In the genomic region with DNA sequence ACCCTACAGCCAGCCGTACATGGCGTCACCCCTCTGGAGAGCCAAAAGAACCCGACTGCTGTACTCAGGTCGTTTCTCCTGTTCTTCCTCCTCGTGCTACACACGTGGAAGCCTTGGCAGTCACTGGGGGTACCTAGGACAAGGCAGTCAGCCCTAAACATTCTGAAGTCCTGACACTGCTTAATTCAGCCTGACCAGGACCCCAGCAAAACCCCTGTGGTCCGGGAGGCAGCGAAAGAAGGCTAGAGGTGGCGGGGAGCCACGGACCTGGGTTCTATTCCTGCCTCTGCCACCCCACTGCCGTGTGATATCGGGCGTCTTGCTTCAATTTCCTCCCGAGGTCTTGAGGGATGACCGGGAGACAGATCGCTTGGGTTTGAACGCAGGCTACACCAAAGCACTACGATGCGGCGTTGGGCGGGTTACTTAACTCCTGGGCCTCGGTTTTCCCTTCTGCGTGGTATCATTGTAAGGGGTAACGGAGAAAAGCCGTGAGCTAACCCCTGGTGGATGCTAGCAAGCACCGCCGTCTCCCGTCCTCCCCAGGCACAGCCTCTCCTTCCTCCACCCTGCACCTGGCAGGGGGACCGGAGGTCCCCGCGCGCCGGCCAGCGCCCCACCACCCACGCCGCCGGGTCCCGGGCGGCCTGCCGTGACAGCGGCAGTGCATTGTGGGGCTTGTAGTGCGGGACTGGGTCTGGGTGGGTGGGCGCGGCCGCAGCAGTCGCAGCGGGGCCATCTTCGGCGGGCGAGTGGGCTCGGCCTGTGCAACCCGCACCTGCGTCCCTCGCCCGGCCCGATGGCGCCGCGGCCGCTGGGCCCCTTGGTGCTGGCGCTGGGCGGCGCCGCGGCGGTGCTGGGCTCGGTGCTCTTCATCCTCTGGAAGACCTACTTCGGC, we compare ENCODE assay signal across 8 cellular contexts.
DNase-seq lines count a peak whose midpoint lies in the region; ATAC-seq lines count a peak whose summit lies in the region.

A gene with protein sequence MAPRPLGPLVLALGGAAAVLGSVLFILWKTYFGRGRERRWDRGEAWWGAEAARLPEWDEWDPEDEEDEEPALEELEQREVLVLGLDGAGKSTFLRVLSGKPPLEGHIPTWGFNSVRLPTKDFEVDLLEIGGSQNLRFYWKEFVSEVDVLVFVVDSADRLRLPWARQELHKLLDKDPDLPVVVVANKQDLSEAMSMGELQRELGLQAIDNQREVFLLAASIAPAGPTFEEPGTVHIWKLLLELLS (plus strand): TSS at position 723 of the 898 bp plus-strand sequence. CDS start 77 bp downstream, at position 800.

- DNase-seq in ELR (ENCODE audit: low read depth) (peak; percentile 45), SW480 (ENCODE audit: low spot score) (peak; percentile 26), anterior cingulate cortex (lab: John Stamatoyannopoulos, UW) (peak in 52 of 58 donors; percentile 21 to 81 (median 51)), hypothalamus (lab: John Stamatoyannopoulos, UW) (peak in 40 of 51 donors; percentile 17 to 78 (median 49)), retina (peak; percentile 85), NCI-H2196 treated with DMSO at 0.1 percent for 48 hours (lab: John Stamatoyannopoulos, UW; ENCODE audit: unreplicated experiment) (no peak), SW 1271 (lab: John Stamatoyannopoulos, UW) (no peak)

- ATAC-seq in HG02678 (IDR thresholded peaks at IDR 0.05; ENCODE audit: unreplicated experiment) = peak; percentile 37

Comparison
In these comparisons a context has a peak if more than half of its experiments do, and no peak if none do; other contexts are left out.
1. DNase-seq: peak in ELR (single experiment), SW480 (single experiment), anterior cingulate cortex (52 of 58), hypothalamus (40 of 51) and retina (single experiment); none in NCI-H2196 treated with DMSO at 0.1 percent for 48 hours (single experiment) and SW 1271 (0 of 2).